In the genomic region with DNA sequence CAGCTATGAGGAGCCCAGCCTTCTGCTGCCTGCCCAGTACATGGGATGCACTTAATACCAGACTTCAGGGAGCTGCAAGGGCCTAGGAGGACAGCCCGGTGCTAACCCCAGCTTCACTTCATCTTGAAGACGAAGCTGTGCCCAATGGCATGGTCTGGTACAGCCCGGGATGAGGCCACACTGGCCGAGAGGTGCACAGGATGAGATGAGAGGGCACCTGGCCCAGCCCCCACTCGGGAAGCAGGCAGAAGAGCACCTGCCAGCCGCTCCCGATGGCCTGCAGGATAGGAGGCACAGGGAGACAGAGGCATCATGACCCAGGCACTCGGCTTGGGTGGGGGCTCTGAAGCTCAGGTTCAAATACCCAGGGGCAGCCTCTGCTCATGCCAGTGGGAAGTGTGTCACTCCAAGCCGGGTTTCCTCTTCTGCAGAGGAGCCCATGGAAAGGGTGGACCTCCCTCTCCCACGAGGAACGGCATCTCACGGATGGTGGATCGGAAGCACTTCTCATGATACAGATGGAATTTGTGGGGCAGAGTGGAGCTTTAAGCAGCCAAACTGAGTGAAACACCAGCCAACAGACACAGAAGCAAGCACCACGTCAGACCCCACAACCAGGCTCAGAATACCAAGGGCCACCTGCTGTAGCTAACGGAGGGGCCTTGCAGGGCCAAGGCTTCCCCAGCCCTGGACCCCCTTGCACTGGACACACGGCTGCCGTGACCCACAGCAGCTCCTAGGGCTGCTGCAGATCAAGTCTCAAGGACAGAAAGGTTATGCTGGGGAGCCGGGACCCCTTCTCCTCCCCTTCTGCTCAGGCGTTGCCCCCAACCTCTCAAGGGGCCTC, we compare ENCODE assay signal across 30 cellular contexts.
DNase-seq lines count a peak whose midpoint lies in the region; ATAC-seq, FAIRE-seq and TF ChIP-seq lines count a peak whose summit lies in the region.
"Had no signal": no experiment of that assay in that cellular context is flagged by ENCODE, and none has a peak within 500 bp of the region (broad histone marks: within the 10 kb centered on the region; RNA-seq: fewer than 3 reads in every experiment).

No MANE protein-coding gene starts in this region.

- CTCF ChIA-PET in activated CD4-positive, alpha-beta memory T cell treated with anti-CD3 and anti-CD28 coated beads, Interleukin-2, amount 10 ng/mL, durations not matched to agents 7 days and 5 days (lab: Charles Lee), result no interaction called here
- CTCF ChIA-PET in activated CD4-positive, alpha-beta memory T cell treated with anti-CD3 and anti-CD28 coated beads for 36 hours (lab: Charles Lee), result interaction anchor here (0.8 kb wide), 1 partner anchor 14 kb away, joined by 3 read pairs; no protein-coding TSS in a partner anchor

- peaks cover 10% of the 10 kb centered on the region for H3K9me3 Mint-ChIP-seq in activated CD4-positive, alpha-beta memory T cell treated with anti-CD3 and anti-CD28 coated beads, Interleukin-2, amount 10 ng/mL, durations not matched to agents 7 days and 5 days
- H3K9me3 Mint-ChIP-seq in activated CD4-positive, alpha-beta memory T cell treated with anti-CD3 and anti-CD28 coated beads for 36 hours, result no peaks in the 10 kb centered on the region
- H3K9me3 Mint-ChIP-seq in chondrocyte (ENCODE audit: low read depth), result no peaks in the 10 kb centered on the region
- H3K9me3 Mint-ChIP-seq: CD4-positive, alpha-beta T cell; nephron had no signal

- H3K9me3 ChIP-seq in tibial artery, result no peaks in the 10 kb centered on the region
- H3K9me3 ChIP-seq: psoas muscle, suprapubic skin had no signal

- H3K27me3 Mint-ChIP-seq in activated CD4-positive, alpha-beta memory T cell treated with anti-CD3 and anti-CD28 coated beads, Interleukin-2, amount 10 ng/mL, durations not matched to agents 7 days and 5 days, result no peaks in the 10 kb centered on the region
- H3K27me3 Mint-ChIP-seq in activated CD4-positive, alpha-beta memory T cell treated with anti-CD3 and anti-CD28 coated beads for 36 hours, result peaks cover 8% of the 10 kb centered on the region
- peaks cover 9% of the 10 kb centered on the region for H3K27me3 Mint-ChIP-seq in chondrocyte (ENCODE audit: low read depth)

- TF ChIP-seq CTCF in chondrocyte (IDR thresholded peaks at IDR 0.05) (no peak), tibial artery (IDR thresholded peaks at IDR 0.05) (no peak)

- no peaks in the 10 kb centered on the region for H3K36me3 ChIP-seq in tibial artery
- H3K36me3 ChIP-seq: cardiac muscle cell, suprapubic skin had no signal

- POLR2A ChIA-PET in activated CD4-positive, alpha-beta memory T cell treated with anti-CD3 and anti-CD28 coated beads, Interleukin-2, amount 10 ng/mL, durations not matched to agents 7 days and 5 days (lab: Charles Lee), result no interaction called here
- POLR2A ChIA-PET in activated CD4-positive, alpha-beta memory T cell treated with anti-CD3 and anti-CD28 coated beads for 36 hours (lab: Charles Lee), result no interaction called here

- no peaks in the 10 kb centered on the region for H3K36me3 Mint-ChIP-seq in activated CD4-positive, alpha-beta memory T cell treated with anti-CD3 and anti-CD28 coated beads, Interleukin-2, amount 10 ng/mL, durations not matched to agents 7 days and 5 days (ENCODE audit: low read depth)
- no peaks in the 10 kb centered on the region for H3K36me3 Mint-ChIP-seq in activated CD4-positive, alpha-beta memory T cell treated with anti-CD3 and anti-CD28 coated beads for 36 hours
- no peaks in the 10 kb centered on the region for H3K36me3 Mint-ChIP-seq in chondrocyte (ENCODE audit: low read depth)
- H3K36me3 Mint-ChIP-seq: activated naive CD4-positive, alpha-beta T cell treated with anti-CD3 and anti-CD28 coated beads, Interleukin-2, amount 50 U/mL, for 72 hours; stimulated activated effector memory CD8-positive, alpha-beta T cell treated with anti-CD3 and anti-CD28 coated beads, Interleukin-12 subunit alpha, Interleukin-12 subunit beta, amount 100 ng/mL, for 72 hours had no signal

- H3K27ac Mint-ChIP-seq in activated CD4-positive, alpha-beta memory T cell treated with anti-CD3 and anti-CD28 coated beads, Interleukin-2, amount 10 ng/mL, durations not matched to agents 7 days and 5 days, result no peak overlapping the region
- no peak overlapping the region for H3K27ac Mint-ChIP-seq in activated CD4-positive, alpha-beta memory T cell treated with anti-CD3 and anti-CD28 coated beads for 36 hours
- H3K27ac Mint-ChIP-seq in chondrocyte (ENCODE audit: unreplicated experiment), result no peak overlapping the region
- H3K27ac Mint-ChIP-seq: activated CD8-positive, alpha-beta T cell treated with anti-CD3 and anti-CD28 coated beads, Interleukin-2, amount 10 ng/mL, durations not matched to agents 7 days and 5 days; activated naive CD4-positive, alpha-beta T cell treated with anti-CD3 and anti-CD28 coated beads, Interleukin-2, amount 50 U/mL, for 72 hours; CD4-positive, alpha-beta T cell; HFFc6; nephron; stimulated activated effector memory CD8-positive, alpha-beta T cell treated with anti-CD3 and anti-CD28 coated beads, Interleukin-12 subunit alpha, Interleukin-12 subunit beta, amount 100 ng/mL, for 72 hours; T-helper 1 cell treated with Interleukin-12 subunit alpha and Interleukin-12 subunit beta and Interleukin-4 antibody, amounts not matched to agents 30 μg/mL and 1 μg/mL, for 36 hours had no signal

- H3K4me3 ChIP-seq in tibial artery, result no peak overlapping the region
- H3K4me3 ChIP-seq: cardiac muscle cell, psoas muscle, SK-N-MC, suprapubic skin had no signal

- H3K27me3 ChIP-seq in tibial artery, result peaks cover 0 to 14% of the 10 kb centered on the region in 2 donors
- H3K27me3 ChIP-seq: cardiac muscle cell had no signal

- no peak overlapping the region for H3K27ac ChIP-seq in tibial artery
- H3K27ac ChIP-seq: 22Rv1, cardiac muscle cell, psoas muscle, RWPE1, SK-N-MC, suprapubic skin had no signal

- intact Hi-C loops in activated CD4-positive, alpha-beta memory T cell treated with anti-CD3 and anti-CD28 coated beads for 36 hours (cut with micrococcal nuclease), result no loop called here
- intact Hi-C loops in tibial artery (cut with DNase I; ENCODE audit: low total_unique reads), result loop anchor here (5.0 kb wide), 1 partner anchor 250 kb away; no protein-coding TSS in a partner anchor

- H3K4me3 Mint-ChIP-seq in activated CD4-positive, alpha-beta memory T cell treated with anti-CD3 and anti-CD28 coated beads, Interleukin-2, amount 10 ng/mL, durations not matched to agents 7 days and 5 days, result no peak overlapping the region
- no peak overlapping the region for H3K4me3 Mint-ChIP-seq in activated CD4-positive, alpha-beta memory T cell treated with anti-CD3 and anti-CD28 coated beads for 36 hours
- H3K4me3 Mint-ChIP-seq in chondrocyte (ENCODE audit: unreplicated experiment), result no peak overlapping the region
- H3K4me3 Mint-ChIP-seq: activated CD8-positive, alpha-beta T cell treated with anti-CD3 and anti-CD28 coated beads, Interleukin-2, amount 10 ng/mL, durations not matched to agents 7 days and 5 days; CD4-positive, alpha-beta T cell; HFFc6; nephron; stimulated activated effector memory CD8-positive, alpha-beta T cell treated with anti-CD3 and anti-CD28 coated beads, Interleukin-12 subunit alpha, Interleukin-12 subunit beta, amount 100 ng/mL, for 72 hours; T-helper 1 cell treated with Interleukin-12 subunit alpha and Interleukin-12 subunit beta and Interleukin-4 antibody, amounts not matched to agents 30 μg/mL and 1 μg/mL, for 36 hours had no signal

- H3K4me1 Mint-ChIP-seq in activated CD4-positive, alpha-beta memory T cell treated with anti-CD3 and anti-CD28 coated beads, Interleukin-2, amount 10 ng/mL, durations not matched to agents 7 days and 5 days, result no peaks in the 10 kb centered on the region
- no peaks in the 10 kb centered on the region for H3K4me1 Mint-ChIP-seq in activated CD4-positive, alpha-beta memory T cell treated with anti-CD3 and anti-CD28 coated beads for 36 hours (ENCODE audit: low read depth)
- no peaks in the 10 kb centered on the region for H3K4me1 Mint-ChIP-seq in chondrocyte (ENCODE audit: low read depth)

- H3K4me1 ChIP-seq in tibial artery, result no peaks in the 10 kb centered on the region
- H3K4me1 ChIP-seq: psoas muscle had no signal

- no peak for FAIRE-seq in H54 (lab: Jason Lieb, UNC)

- no peak for TF ChIP-seq POLR2A in H54 (IDR thresholded peaks at IDR 0.05; ENCODE audit: low read depth, low read length)

- peak; percentile 11 for DNase-seq in activated CD4-positive, alpha-beta memory T cell treated with anti-CD3 and anti-CD28 coated beads, Interleukin-2, amount 10 ng/mL, durations not matched to agents 7 days and 5 days
- no peak for DNase-seq in activated CD4-positive, alpha-beta memory T cell treated with anti-CD3 and anti-CD28 coated beads for 36 hours
- DNase-seq in chondrocyte (ENCODE audit: low spot score) (peak; percentile 88), mucosa of gallbladder (ENCODE audit: low spot score) (peak; percentile 7), tibial artery (peak; percentile 7 to 55), H54 (ENCODE audit: insufficient read length, low spot score) (no peak), middle frontal gyrus (ENCODE audit: extremely low spot score, low spot score) (no peak)
- DNase-seq: activated CD4-positive, CD25-positive, alpha-beta regulatory T cell treated with anti-CD3 and anti-CD28 coated beads, Interleukin-2, amount 50 U/mL, for 72 hours; activated CD8-positive, alpha-beta T cell treated with anti-CD3 and anti-CD28 coated beads, Interleukin-2, amount 10 ng/mL, durations not matched to agents 7 days and 5 days; activated T-cell treated with anti-CD3 and anti-CD28 coated beads, Interleukin-2, amount 50 U/mL, for 48 hours; anterior cingulate cortex; EL; HFFc6; kidney glomerular epithelial cell; NCI-H1092 treated with DMSO at 0.1 percent for 48 hours; NCI-H2029; NCI-H82; psoas muscle; stimulated activated CD4-positive, alpha-beta T cell treated with anti-CD3 and anti-CD28 coated beads, Interleukin-2, amount 100 ng/mL, for 24 hours had no signal

- ATAC-seq in HG03095 (IDR thresholded peaks at IDR 0.05; ENCODE audit: unreplicated experiment), result no peak
- ATAC-seq: activated CD8-positive, alpha-beta T cell treated with anti-CD3 and anti-CD28 coated beads, Interleukin-2, amount 10 ng/mL, durations not matched to agents 7 days and 5 days; activated naive CD4-positive, alpha-beta T cell treated with anti-CD3 and anti-CD28 coated beads, Interleukin-2, amount 50 U/mL, for 72 hours; psoas muscle; stimulated activated effector memory CD8-positive, alpha-beta T cell treated with anti-CD3 and anti-CD28 coated beads, Interleukin-12 subunit alpha, Interleukin-12 subunit beta, amount 100 ng/mL, for 72 hours had no signal

Comparison
In these comparisons a context has a peak if more than half of its experiments do, and no peak if none do; other contexts are left out.
1. DNase-seq: peak in activated CD4-positive, alpha-beta memory T cell treated with anti-CD3 and anti-CD28 coated beads, Interleukin-2, amount 10 ng/mL, durations not matched to agents 7 days and 5 days (single experiment), chondrocyte (single experiment), mucosa of gallbladder (single experiment) and tibial artery (2 of 2); none in activated CD4-positive, alpha-beta memory T cell treated with anti-CD3 and anti-CD28 coated beads for 36 hours (single experiment), H54 (single experiment) and middle frontal gyrus (single experiment).